14 cellular contexts compared by ENCODE assay signal in the genomic region with DNA sequence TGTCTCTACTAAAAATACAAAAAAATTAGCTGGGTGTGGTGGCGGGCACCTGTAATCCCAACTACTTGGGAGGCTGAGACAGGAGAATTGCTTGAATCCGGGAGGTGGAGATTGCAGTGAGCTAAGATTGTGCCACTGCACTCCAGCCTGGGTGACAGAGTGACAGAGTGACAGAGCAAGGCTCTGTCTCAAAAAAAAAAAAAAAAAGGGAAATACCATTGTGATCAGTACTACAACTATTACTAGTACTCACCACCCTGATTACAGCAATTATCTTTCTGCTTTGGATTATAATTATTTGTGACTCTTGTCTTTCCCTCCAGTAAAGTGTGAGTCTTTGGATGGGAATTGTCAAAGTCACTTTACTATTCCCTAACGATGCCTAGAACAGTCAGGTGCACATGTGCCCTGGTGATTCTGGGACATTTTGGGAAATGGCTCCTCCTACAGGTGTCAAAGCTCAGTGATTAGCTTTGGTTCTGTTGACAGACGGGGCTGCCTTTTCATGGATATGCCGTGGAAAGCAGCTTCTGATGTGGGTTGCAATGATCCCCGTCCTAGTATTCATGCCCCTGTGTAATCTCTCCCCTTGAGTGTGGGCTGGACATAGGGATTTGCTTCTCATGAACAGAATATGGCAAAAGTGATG. TPM values are rescaled to one million over a fixed set of nuclear protein-coding genes. Genes with fewer than 3 reads are reported as not detected.
A peak's percentile ranks its signal among the peaks of the same experiment; 100 is the strongest.
DNase-seq lines count a peak whose midpoint lies in the region; ATAC-seq and TF ChIP-seq lines count a peak whose summit lies in the region.
"Had no signal": no experiment of that assay in that cellular context is flagged by ENCODE, and none has a peak within 500 bp of the region (broad histone marks: within the 10 kb centered on the region; RNA-seq: fewer than 3 reads in every experiment).

No MANE protein-coding gene starts in this region.

- H3K79me2 ChIP-seq in PC-3 (ENCODE audit: low read length): no peaks in the 10 kb centered on the region

- no CpG with 5 or more reads among the region's 6 CpGs for WGBS in iPS DF 6.9 (ENCODE audit: insufficient coverage, insufficient read length)
- no CpG with 5 or more reads among the region's 6 CpGs for WGBS in neuronal stem cell (ENCODE audit: extremely low coverage in 2 of 2, insufficient read length in 2 of 2, insufficient replicate concordance in 1 of 2), 2 donors

- no peaks in the 10 kb centered on the region for H3K27me3 ChIP-seq in CD8-positive, alpha-beta T cell (ENCODE audit: insufficient read depth, low read length)
- H3K27me3 ChIP-seq in PC-3 (ENCODE audit: low read length) (no peaks in the 10 kb centered on the region), iPS DF 6.9 (ENCODE audit: control insufficient read depth, insufficient read depth, low read length) (no peaks in the 10 kb centered on the region), neuronal stem cell (ENCODE audit: control insufficient read depth in 3 of 3, insufficient read depth in 3 of 3, low read depth in 1 of 3, low read length in 3 of 3) (peaks cover 0 to 38% (median 0%) of the 10 kb centered on the region in 3 experiments)

- H3K27ac ChIP-seq in CD8-positive, alpha-beta T cell (ENCODE audit: low read depth, low read length): no peak overlapping the region
- H3K27ac ChIP-seq in PC-3 (ENCODE audit: low read length) (no peak overlapping the region), iPS DF 6.9 (ENCODE audit: low read length) (no peak overlapping the region), neuronal stem cell (replicated peaks; ENCODE audit: low read length) (no peak overlapping the region)

- no TSS peak for BruUV-seq in PC-3 (replicated peaks; lab: Mats Ljungman, UMichigan)

- no peaks in the 10 kb centered on the region for H3K9me3 ChIP-seq in CD8-positive, alpha-beta T cell (ENCODE audit: low read length)
- H3K9me3 ChIP-seq in PC-3 (ENCODE audit: low read length) (no peaks in the 10 kb centered on the region), iPS DF 6.9 (ENCODE audit: control insufficient read depth, insufficient read depth, low read length) (no peaks in the 10 kb centered on the region; the same call in 1 of the 2 replicates), neuronal stem cell (replicated peaks in 1 of 2; ENCODE audit: control insufficient read depth in 2 of 2, insufficient read depth in 1 of 2, low read depth in 1 of 2, low read length in 2 of 2) (no peaks in the 10 kb centered on the region)

- H3F3A ChIP-seq in PC-3 (ENCODE audit: low read length, unreplicated experiment): no peaks in the 10 kb centered on the region

- no peak overlapping the region for H2AK5ac ChIP-seq in neuronal stem cell (ENCODE audit: low read depth, low read length)

- CTCF ChIA-PET in CD8-positive, alpha-beta T cell (lab: Charles Lee): no interaction called here
- CTCF ChIA-PET in PC-3 (lab: Charles Lee): interaction anchor here (0.5 kb wide), 1 partner anchor 1838 kb away, joined by 4 read pairs; no protein-coding TSS in a partner anchor

- no peak for DNase-seq in CD8-positive, alpha-beta T cell
- DNase-seq in PC-3: peak; percentile 28
- peak; percentile 22 for DNase-seq in iPS DF 6.9 (ENCODE audit: low read depth, low spot score)
- DNase-seq in neuronal stem cell (ENCODE audit: low spot score): no peak
- no peak for DNase-seq in omental fat pad (ENCODE audit: low spot score)
- DNase-seq in natural killer cell: no peak
- DNase-seq: activated gamma-delta T cell, caudate nucleus, COR-L47, Kasumi-1, naive B cell had no signal

- no peaks in the 10 kb centered on the region for H3K4me1 ChIP-seq in CD8-positive, alpha-beta T cell (ENCODE audit: insufficient read depth, low read length)
- H3K4me1 ChIP-seq in PC-3 (ENCODE audit: insufficient read depth, low read length): no peaks in the 10 kb centered on the region
- no peaks in the 10 kb centered on the region for H3K4me1 ChIP-seq in iPS DF 6.9 (ENCODE audit: control insufficient read depth, insufficient read depth, low read length)
- no peaks in the 10 kb centered on the region for H3K4me1 ChIP-seq in neuronal stem cell (ENCODE audit: control insufficient read depth in 2 of 2, insufficient read depth in 1 of 2, low read depth in 1 of 2, low read length in 2 of 2)

- H2BK120ac ChIP-seq in neuronal stem cell (ENCODE audit: low read depth, low read length): no peak overlapping the region

- H3K27ac Mint-ChIP-seq in CD8-positive, alpha-beta T cell: no peak overlapping the region
- H3K27ac Mint-ChIP-seq in natural killer cell: no peak overlapping the region
- H3K27ac Mint-ChIP-seq: naive B cell had no signal

- ATAC-seq in CD8-positive, alpha-beta T cell: no peak
- ATAC-seq in PC-3 (no peak), HG02981 (IDR thresholded peaks at IDR 0.05; ENCODE audit: unreplicated experiment) (no peak), omental fat pad (ENCODE audit: low FRiP score) (no peak), natural killer cell (no peak)

- no peak overlapping the region for H3K4me3 ChIP-seq in CD8-positive, alpha-beta T cell (ENCODE audit: low read depth, low read length)
- H3K4me3 ChIP-seq in PC-3 (ENCODE audit: low read length) (no peak overlapping the region), iPS DF 6.9 (ENCODE audit: low read length) (no peak overlapping the region), neuronal stem cell (ENCODE audit: low read length in 2 of 2) (no peak overlapping the region)

- H3K36me3 Mint-ChIP-seq in CD8-positive, alpha-beta T cell: no peaks in the 10 kb centered on the region
- no peaks in the 10 kb centered on the region for H3K36me3 Mint-ChIP-seq in natural killer cell
- H3K36me3 Mint-ChIP-seq: naive B cell had no signal

- H2BK15ac ChIP-seq in neuronal stem cell (ENCODE audit: low read length): no peak overlapping the region

- H4K20me1 ChIP-seq in PC-3 (ENCODE audit: low read length): no peaks in the 10 kb centered on the region

- intact Hi-C loops in CD8-positive, alpha-beta T cell (cut with DNase I, micrococcal nuclease): loop anchor here in 1 of 2 experiments (10.0 kb wide), 1 partner anchor 114 kb away; no protein-coding TSS in a partner anchor
- intact Hi-C loops in PC-3 (cut with micrococcal nuclease) (no loop called here), natural killer cell (cut with micrococcal nuclease) (no loop called here)

- peak; percentile 15 for TF ChIP-seq CTCF in CD8-positive, alpha-beta T cell (IDR thresholded peaks at IDR 0.05)
- TF ChIP-seq CTCF in GM12874 (IDR thresholded peaks at IDR 0.05; ENCODE audit: insufficient read depth, low read depth, low read length): peak; percentile 18; the same call in 1 of the 2 replicates
- peak; percentile 45; the same call in 1 of the 2 replicates for TF ChIP-seq CTCF in PC-3 (conservative IDR thresholded peaks at IDR 0.05; ENCODE audit: low read depth, low read length)
- no peak for TF ChIP-seq CTCF in omental fat pad (IDR thresholded peaks at IDR 0.05)
- TF ChIP-seq CTCF in natural killer cell (IDR thresholded peaks at IDR 0.05): no peak

- H4K91ac ChIP-seq in neuronal stem cell (ENCODE audit: low read depth, low read length, poor library complexity): no peak overlapping the region

- H3K14ac ChIP-seq in neuronal stem cell (ENCODE audit: low read length): no peak overlapping the region

- H3K18ac ChIP-seq in neuronal stem cell (ENCODE audit: low read length): no peak overlapping the region

- no peaks in the 10 kb centered on the region for H3K9me3 Mint-ChIP-seq in CD8-positive, alpha-beta T cell
- no peaks in the 10 kb centered on the region for H3K9me3 Mint-ChIP-seq in natural killer cell

- POLR2A ChIA-PET in CD8-positive, alpha-beta T cell (lab: Charles Lee): interaction anchor here (0.6 kb wide), 1 partner anchor 100 kb away, joined by 3 read pairs; no protein-coding TSS in a partner anchor
- POLR2A ChIA-PET in PC-3 (lab: Charles Lee; ENCODE audit: unreplicated experiment): no interaction called here

- no peak overlapping the region for H3K4me3 Mint-ChIP-seq in CD8-positive, alpha-beta T cell
- no peak overlapping the region for H3K4me3 Mint-ChIP-seq in natural killer cell
- H3K4me3 Mint-ChIP-seq: naive B cell had no signal

- H3K4me2 ChIP-seq in PC-3 (ENCODE audit: low read length): no peak overlapping the region
- H3K4me2 ChIP-seq in neuronal stem cell (ENCODE audit: insufficient read depth, low read length, poor library complexity, severe bottlenecking): no peak overlapping the region

- no peaks in the 10 kb centered on the region for H3K79me1 ChIP-seq in neuronal stem cell (ENCODE audit: low read depth, low read length)

- H3K27me3 Mint-ChIP-seq in CD8-positive, alpha-beta T cell (ENCODE audit: low read depth): peaks cover 8% of the 10 kb centered on the region
- peaks cover 0 to 9% of the 10 kb centered on the region in 2 donors for H3K27me3 Mint-ChIP-seq in natural killer cell (ENCODE audit: low read depth in 2 of 2)

- H3K9ac ChIP-seq in PC-3 (ENCODE audit: low read length) (no peak overlapping the region), neuronal stem cell (ENCODE audit: low read depth, low read length, poor library complexity) (no peak overlapping the region)

- no peak overlapping the region for H2BK12ac ChIP-seq in neuronal stem cell (ENCODE audit: low read length)

- H3K9me2 ChIP-seq in PC-3 (replicated peaks; ENCODE audit: low read length): no peaks in the 10 kb centered on the region

- no peak overlapping the region for H3K4ac ChIP-seq in neuronal stem cell (ENCODE audit: low read length)

- no peak overlapping the region for H2AFZ ChIP-seq in PC-3 (ENCODE audit: low read length)
- no peak overlapping the region for H2AFZ ChIP-seq in neuronal stem cell (ENCODE audit: low read length)

- H3K36me3 ChIP-seq in CD8-positive, alpha-beta T cell (ENCODE audit: insufficient read depth, low read length): no peaks in the 10 kb centered on the region
- H3K36me3 ChIP-seq in PC-3 (ENCODE audit: low read depth, low read length) (no peaks in the 10 kb centered on the region), iPS DF 6.9 (ENCODE audit: control insufficient read depth, insufficient read depth, low read length) (no peaks in the 10 kb centered on the region), neuronal stem cell (replicated peaks in 1 of 2; ENCODE audit: control insufficient read depth in 2 of 2, insufficient read depth in 2 of 2, low read length in 2 of 2) (no peaks in the 10 kb centered on the region)

- H3K23ac ChIP-seq in neuronal stem cell (ENCODE audit: low read depth, low read length, poor library complexity): no peak overlapping the region

- no peaks in the 10 kb centered on the region for H3K4me1 Mint-ChIP-seq in CD8-positive, alpha-beta T cell (ENCODE audit: low read depth)
- H3K4me1 Mint-ChIP-seq in natural killer cell: no peaks in the 10 kb centered on the region
- H3K4me1 Mint-ChIP-seq: naive B cell had no signal

- H4K8ac ChIP-seq in neuronal stem cell (ENCODE audit: low read depth, low read length): no peak overlapping the region

- H2BK5ac ChIP-seq in neuronal stem cell (ENCODE audit: low read length): no peak overlapping the region

RNA-seq across cellular contexts. Expression of gene FRRS1L, which starts 31.8 kb away (rescaled TPM):
- total RNA-seq in CD8-positive, alpha-beta T cell: not detected
- total RNA-seq in PC-3 (2014; rRNA removed): not detected in 2 replicates
- polyA plus RNA-seq in neuronal stem cell (2013, experiment 1 of 2): 3.4 TPM
- 3.5 TPM for polyA plus RNA-seq in neuronal stem cell (2013, experiment 2 of 2)
- total RNA-seq in omental fat pad: under 1 TPM in 3 of 4 donors, not detected in 1; 0.06 to 0.24 (median 0.16) TPM
- total RNA-seq in natural killer cell: not detected
- total RNA-seq: NCI-H460 had no signal

Comparison
In these comparisons a context has a peak if more than half of its experiments do, and no peak if none do; other contexts are left out.
1. DNase-seq: peak in PC-3 (single experiment) and iPS DF 6.9 (single experiment); none in CD8-positive, alpha-beta T cell (0 of 7), neuronal stem cell (single experiment), omental fat pad (single experiment) and natural killer cell (single experiment).
2. CTCF ChIP-seq: peak in CD8-positive, alpha-beta T cell (single experiment), GM12874 (single experiment) and PC-3 (single experiment); none in omental fat pad (0 of 3) and natural killer cell (single experiment).